18 cellular contexts compared by ENCODE assay signal in the genomic region with DNA sequence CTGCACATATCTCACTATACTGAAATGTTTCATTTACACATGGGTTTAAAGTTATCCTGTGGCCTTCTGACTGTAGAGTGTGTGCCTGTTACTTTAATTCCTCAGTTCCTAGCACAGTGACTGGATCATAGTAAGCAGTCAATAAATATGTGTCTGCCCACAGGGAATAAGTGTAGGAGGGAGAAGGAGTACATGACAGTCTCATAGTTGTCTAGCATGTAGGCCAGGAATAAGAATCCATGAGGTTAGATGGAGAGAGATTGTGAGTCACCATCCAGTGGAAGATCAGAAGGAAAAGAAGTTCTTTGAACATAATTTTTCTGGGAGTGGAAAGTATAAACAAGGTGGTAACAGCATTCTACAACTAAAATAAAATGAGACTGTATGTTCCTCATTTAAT. TPM values are rescaled to one million over a fixed set of nuclear protein-coding genes. Genes with fewer than 3 reads are reported as not detected.
A peak's percentile ranks its signal among the peaks of the same experiment; 100 is the strongest.
DNase-seq lines count a peak whose midpoint lies in the region; ATAC-seq, FAIRE-seq and TF ChIP-seq lines count a peak whose summit lies in the region.
"Had no signal": no experiment of that assay in that cellular context is flagged by ENCODE, and none has a peak within 500 bp of the region (broad histone marks: within the 10 kb centered on the region; RNA-seq: fewer than 3 reads in every experiment).

No MANE protein-coding gene starts in this region.

- peak overlapping the region; percentile 94; the same call in 1 of the 2 replicates for H4K5ac ChIP-seq in IMR-90 (ENCODE audit: low read depth, low read length)

- H3K14ac ChIP-seq in IMR-90 (replicated peaks; ENCODE audit: low read depth, low read length), result peak overlapping the region; percentile 39

- H3K9ac ChIP-seq in IMR-90 (ENCODE audit: low read depth, low read length) (no peak overlapping the region), mammary epithelial cell (ENCODE audit: insufficient read depth, low read length) (no peak overlapping the region), keratinocyte (ENCODE audit: control insufficient read depth, extremely low read depth, insufficient read depth, low read length) (no peak overlapping the region)

- H2AFZ ChIP-seq in IMR-90 (replicated peaks; ENCODE audit: low read length, poor library complexity), result no peak overlapping the region
- peak overlapping the region; percentile 63 for H2AFZ ChIP-seq in mammary epithelial cell (ENCODE audit: low read depth, low read length)
- peak overlapping the region; percentile 4 for H2AFZ ChIP-seq in keratinocyte (ENCODE audit: control insufficient read depth, low read length)

- H3K36me3 ChIP-seq in IMR-90 (ENCODE audit: control insufficient read depth, insufficient read depth, low read length) (no peaks in the 10 kb centered on the region), mammary epithelial cell (ENCODE audit: insufficient read depth, low read length) (no peaks in the 10 kb centered on the region), keratinocyte (ENCODE audit: control insufficient read depth in 2 of 2, extremely low read depth in 1 of 2, insufficient read depth in 2 of 2, low read length in 2 of 2) (no peaks in the 10 kb centered on the region)
- H3K36me3 ChIP-seq: ascending aorta, upper lobe of left lung had no signal

- no peak for FAIRE-seq in keratinocyte (lab: Jason Lieb, UNC)

- H2BK120ac ChIP-seq in IMR-90 (ENCODE audit: low read depth, low read length), result peak overlapping the region; percentile 92

- peaks cover 6 to 9% of the 10 kb centered on the region in 2 experiments; a peak in 3 of 4 replicates for H3K79me1 ChIP-seq in IMR-90 (ENCODE audit: low read depth in 1 of 2, low read length in 2 of 2)

- H4K20me1 ChIP-seq in IMR-90 (ENCODE audit: insufficient read depth, low read length), result no peaks in the 10 kb centered on the region
- H4K20me1 ChIP-seq in mammary epithelial cell (ENCODE audit: insufficient read depth, low read length), result no peaks in the 10 kb centered on the region
- no peaks in the 10 kb centered on the region for H4K20me1 ChIP-seq in keratinocyte (ENCODE audit: control insufficient read depth, extremely low read depth, insufficient read depth, low read length)

- H2AK9ac ChIP-seq in IMR-90 (replicated peaks; ENCODE audit: low read depth, low read length, poor library complexity), result no peak overlapping the region

- dilution Hi-C loops in IMR-90 (cut with HindIII; ENCODE audit: low sequenced_read_pairs, unreplicated experiment), result no loop called here
- dilution Hi-C loops in mammary epithelial cell (cut with HindIII; ENCODE audit: low sequenced_read_pairs), result no loop called here
- dilution Hi-C loops in keratinocyte (cut with MboI; ENCODE audit: extremely low pct_ligation_motif_present, low sequenced_read_pairs), result no loop called here

- ATAC-seq in IMR-90 (ENCODE audit: low read depth), result peak; percentile 79
- no peak for ATAC-seq in HG03432 (IDR thresholded peaks at IDR 0.05; ENCODE audit: unreplicated experiment)
- ATAC-seq: left lobe of liver; natural killer cell; stimulated activated naive CD8-positive, alpha-beta T cell treated with anti-CD3 and anti-CD28 coated beads, Interleukin-15, Interleukin-2, amounts not matched to agents 100 U/mL and 50 U/mL, for 24 hours had no signal

- H3K18ac ChIP-seq in IMR-90 (ENCODE audit: low read depth, low read length), result peak overlapping the region; percentile 97

- in situ Hi-C loops in IMR-90 (cut with MboI; ENCODE audit: low sequenced_read_pairs), result no loop called here
- in situ Hi-C loops in mammary epithelial cell (cut with MboI; ENCODE audit: low sequenced_read_pairs in 2 of 2), result no loop called here

- H3K27ac ChIP-seq in IMR-90 (ENCODE audit: insufficient read depth, low read length), result no peak overlapping the region
- no peak overlapping the region for H3K27ac ChIP-seq in mammary epithelial cell (ENCODE audit: insufficient read depth, low read depth, low read length)
- no peak overlapping the region for H3K27ac ChIP-seq in keratinocyte (ENCODE audit: control insufficient read depth, insufficient read depth, low read length)
- H3K27ac ChIP-seq: ascending aorta, upper lobe of left lung had no signal

- H3K23ac ChIP-seq in IMR-90 (ENCODE audit: low read depth, low read length), result 0 out of 2 replicates have a peak overlapping the region, but pooled peaks have one; percentile 2

- peak overlapping the region; percentile 27; the same call in 1 of the 2 replicates for H3K4ac ChIP-seq in IMR-90 (ENCODE audit: low read depth, low read length)

- DNase-seq in AG08395 (ENCODE audit: low spot score) (peak; percentile 39), IMR-90 (peak; percentile 80), mammary epithelial cell (peak; percentile 66), keratinocyte (ENCODE audit: low read depth, low spot score) (no peak), GM19240 (ENCODE audit: insufficient read length, low spot score) (no peak), NCI-H187 treated with DMSO at 0.1 percent for 48 hours (lab: John Stamatoyannopoulos, UW) (no peak), middle frontal gyrus (ENCODE audit: extremely low spot score, low spot score) (no peak)
- DNase-seq: activated CD4-positive, CD25-positive, alpha-beta regulatory T cell; activated gamma-delta T cell treated with Interleukin-2 at 50 U/mL for 16 hours; DMS79 treated with DMSO at 0.1 percent for 48 hours; Karpas-422; natural killer cell; NCI-H1417; stimulated activated naive CD8-positive, alpha-beta T cell treated with anti-CD3 and anti-CD28 coated beads, Interleukin-15, Interleukin-2, amounts not matched to agents 100 U/mL and 50 U/mL, for 24 hours; upper lobe of left lung had no signal

- intact Hi-C loops in IMR-90 (cut with micrococcal nuclease) (no loop called here), mammary epithelial cell (cut with micrococcal nuclease) (no loop called here)

- H3K27me3 ChIP-seq in IMR-90 (ENCODE audit: control insufficient read depth, insufficient read depth, low read length), result no peaks in the 10 kb centered on the region
- H3K27me3 ChIP-seq in mammary epithelial cell (ENCODE audit: insufficient read depth, low read length), result no peaks in the 10 kb centered on the region
- H3K27me3 ChIP-seq in keratinocyte (ENCODE audit: control insufficient read depth, extremely low read depth, insufficient read depth, low read length), result no peaks in the 10 kb centered on the region
- H3K27me3 ChIP-seq: ascending aorta, upper lobe of left lung had no signal

- BruUV-seq in IMR-90 (replicated peaks; lab: Mats Ljungman, UMichigan), result no TSS peak
- BruUV-seq in mammary epithelial cell (replicated peaks; lab: Mats Ljungman, UMichigan), result no TSS peak

- H3K4me2 ChIP-seq in IMR-90 (ENCODE audit: low read depth, low read length) (no peak overlapping the region; the same call in 1 of the 2 replicates), mammary epithelial cell (ENCODE audit: insufficient read depth, low read depth, low read length) (no peak overlapping the region), keratinocyte (ENCODE audit: control insufficient read depth, extremely low read depth, insufficient read depth, low read depth, low read length) (no peak overlapping the region)

- TF ChIP-seq POLR2A in IMR-90 (IDR thresholded peaks at IDR 0.05; ENCODE audit: low read depth, low read length), result no peak

- peak overlapping the region; percentile 64 for H2BK5ac ChIP-seq in IMR-90 (ENCODE audit: low read depth, low read length, poor library complexity, severe bottlenecking)

- H3K56ac ChIP-seq in IMR-90 (ENCODE audit: extremely low read depth, insufficient read depth, low read length), result no peak overlapping the region

- peak overlapping the region; percentile 84 for H2BK20ac ChIP-seq in IMR-90 (ENCODE audit: low read depth, low read length)

- no peak; the same call in 1 of the 2 replicates for TF ChIP-seq RAD21 in IMR-90 (IDR thresholded peaks at IDR 0.05; ENCODE audit: low read length)

- H2BK15ac ChIP-seq in IMR-90 (ENCODE audit: low read depth, low read length), result peak overlapping the region; percentile 43

- no peak for TF ChIP-seq CTCF in IMR-90 (conservative IDR thresholded peaks at IDR 0.05; ENCODE audit: low read depth, low read length)
- no peak for TF ChIP-seq CTCF in mammary epithelial cell (conservative IDR thresholded peaks at IDR 0.05 in 1 of 2, IDR thresholded peaks at IDR 0.05 in 1 of 2; ENCODE audit: extremely low read depth in 1 of 2, insufficient read depth in 1 of 2, low read depth in 1 of 2, low read length in 2 of 2)
- no peak for TF ChIP-seq CTCF in keratinocyte (optimal IDR thresholded peaks at IDR 0.05 in 1 of 3, IDR thresholded peaks at IDR 0.05 in 1 of 3, conservative IDR thresholded peaks at IDR 0.05 in 1 of 3; ENCODE audit: extremely low read depth in 1 of 3, insufficient read depth in 2 of 3, low read length in 3 of 3)

- H3K79me2 ChIP-seq in mammary epithelial cell (ENCODE audit: insufficient read depth, low read length) (no peaks in the 10 kb centered on the region), keratinocyte (ENCODE audit: control insufficient read depth, insufficient read depth, low read length) (no peaks in the 10 kb centered on the region)

- no peaks in the 10 kb centered on the region for H3K9me1 ChIP-seq in IMR-90 (ENCODE audit: insufficient read depth, low read length)
- H3K9me1 ChIP-seq in keratinocyte (ENCODE audit: control insufficient read depth, extremely low read depth, insufficient read depth, low read length), result no peaks in the 10 kb centered on the region

- H3K4me3 ChIP-seq in IMR-90 (ENCODE audit: insufficient read depth, low read depth, low read length), result no peak overlapping the region
- H3K4me3 ChIP-seq in mammary epithelial cell (replicated peaks in 1 of 3; ENCODE audit: insufficient read depth in 1 of 3, low read depth in 2 of 3, low read length in 3 of 3), result no peak overlapping the region
- H3K4me3 ChIP-seq in keratinocyte (ENCODE audit: control insufficient read depth in 2 of 3, extremely low read depth in 1 of 3, insufficient read depth in 2 of 3, low read depth in 1 of 3, low read length in 3 of 3), result no peak overlapping the region
- H3K4me3 ChIP-seq: ascending aorta, upper lobe of left lung had no signal

- POLR2A ChIA-PET in IMR-90 (lab: Charles Lee; ENCODE audit: unreplicated experiment), result no interaction called here

- peak overlapping the region; percentile 18; the same call in 1 of the 2 replicates for H2AK5ac ChIP-seq in IMR-90 (ENCODE audit: low read depth, low read length)

- CTCF ChIA-PET in IMR-90 (lab: Yijun Ruan, JAX) (no interaction called here), mammary epithelial cell (lab: Charles Lee; ENCODE audit: low non-redundant PET) (no interaction called here)

- H3K9me3 ChIP-seq in IMR-90 (ENCODE audit: control insufficient read depth, insufficient read depth, low read length), result no peaks in the 10 kb centered on the region
- H3K9me3 ChIP-seq in mammary epithelial cell (replicated peaks; ENCODE audit: insufficient read depth, low read length), result no peaks in the 10 kb centered on the region
- H3K9me3 ChIP-seq in keratinocyte (ENCODE audit: control insufficient read depth, low read depth, low read length), result no peaks in the 10 kb centered on the region
- H3K9me3 ChIP-seq: ascending aorta, upper lobe of left lung had no signal

- H4K91ac ChIP-seq in IMR-90 (ENCODE audit: insufficient read depth, low read depth, low read length), result peak overlapping the region; percentile 51; the same call in 1 of the 2 replicates

- peaks cover 6% of the 10 kb centered on the region for H3K4me1 ChIP-seq in IMR-90 (ENCODE audit: control insufficient read depth, insufficient read depth, low read length)
- peaks cover 15% of the 10 kb centered on the region for H3K4me1 ChIP-seq in mammary epithelial cell (ENCODE audit: insufficient read depth, low read length)
- H3K4me1 ChIP-seq in keratinocyte (ENCODE audit: control insufficient read depth, extremely low read depth, insufficient read depth, low read length), result peaks cover 6% of the 10 kb centered on the region
- H3K4me1 ChIP-seq: ascending aorta, upper lobe of left lung had no signal

- H4K8ac ChIP-seq in IMR-90 (ENCODE audit: low read depth in 2 of 2, low read length in 2 of 2), result peak overlapping the region; percentile 27 to 56; a peak in 2 of 4 replicates

RNA-seq across cellular contexts. Expression of gene SEMA3A, which starts 36.6 kb away (rescaled TPM):
- total RNA-seq in IMR-90 (2012; rRNA removed) (187 and 213 TPM in 2 replicates), mammary epithelial cell (10 to 100 TPM in 1 of 2 donors, under 1 TPM in 1; 0.83 to 12.8 TPM)
- polyA plus RNA-seq in IMR-90 (2012; rRNA removed) (27.0 and 31.2 TPM in 2 replicates), mammary epithelial cell (6.9 TPM), keratinocyte (0.90 to 3.7 TPM (median 2.1 TPM) in 3 replicates)
- 4.9 and 6.8 TPM in 2 replicates for polyA plus RNA-seq in IMR-90 (2012; cell fraction: cytosol; rRNA removed)
- polyA plus RNA-seq in IMR-90 (2012; cell fraction: nucleus; rRNA removed; ENCODE audit: low replicate concordance), result 2.4 and 22.8 TPM in 2 replicates
- polyA minus RNA-seq in mammary epithelial cell (26.9 TPM), keratinocyte (2.2 to 6.3 TPM (median 3.3 TPM) in 3 replicates)
- polyA plus RNA-seq in keratinocyte (2011; ENCODE audit: low read depth), result 0.80 TPM
- 0.52 and 1.1 TPM in 2 replicates for polyA plus RNA-seq in keratinocyte (2011; cell fraction: cytosol; rRNA removed)
- 2.2 and 3.1 TPM in 2 replicates for polyA plus RNA-seq in keratinocyte (2011; cell fraction: nucleus; rRNA removed)
- 0.16 and 3.5 TPM in 2 replicates for polyA plus RNA-seq in keratinocyte (2012; ENCODE audit: low replicate concordance)
- 0.38 TPM for polyA minus RNA-seq in keratinocyte (2011; cell fraction: cytosol; rRNA and poly(A)+ RNA removed)
- 2.0 and 7.4 TPM in 2 replicates for polyA minus RNA-seq in keratinocyte (2011; cell fraction: nucleus; rRNA and poly(A)+ RNA removed)

Comparison
In these comparisons a context has a peak if more than half of its experiments do, and no peak if none do; other contexts are left out.
1. DNase-seq: peak in AG08395 (single experiment), IMR-90 (single experiment) and mammary epithelial cell (single experiment); none in keratinocyte (single experiment), GM19240 (single experiment), NCI-H187 treated with DMSO at 0.1 percent for 48 hours (single experiment) and middle frontal gyrus (single experiment).